21 cellular contexts compared by ENCODE assay signal in genomic region chr3:117097356-117097755, GRCh38.
DNase-seq lines count a peak whose midpoint lies in the region; FAIRE-seq and TF ChIP-seq lines count a peak whose summit lies in the region.
"Had no signal": no experiment of that assay in that cellular context is flagged by ENCODE, and none has a peak within 500 bp of the region (broad histone marks: within the 10 kb centered on the region; RNA-seq: fewer than 3 reads in every experiment).

No MANE protein-coding gene starts in this region.

- TF ChIP-seq CTCF in BJ (IDR thresholded peaks at IDR 0.05; ENCODE audit: insufficient read depth, low read depth, low read length): no peak

- H3K4me3 ChIP-seq in BJ (ENCODE audit: low read depth, low read length): no peak overlapping the region
- H3K4me3 ChIP-seq: MG63 had no signal

- DNase-seq in BJ (ENCODE audit: low read depth) (peak; percentile 19), HS-5 (ENCODE audit: low read depth) (peak; percentile 26), frontal cortex (ENCODE audit: low spot score in 2 of 2) (no peak), RPMI8226 (no peak), iPS-NIHi11 (ENCODE audit: low spot score) (no peak), DMS53 (lab: John Stamatoyannopoulos, UW) (no peak)
- DNase-seq: Caco-2; CD8-positive, alpha-beta T cell; DMS79; H7; KBM-7; MG63; NCI-H1105 treated with DMSO at 0.1 percent for 48 hours; NCI-H146; NCI-H1930; NCI-H446 treated with DMSO at 0.1 percent for 48 hours; NCI-H526; SHP77 had no signal

- POLR2A ChIA-PET in BJ (lab: Charles Lee): no interaction called here

- H3K36me3 ChIP-seq in BJ (ENCODE audit: control insufficient read depth, insufficient read depth, low read length): no peaks in the 10 kb centered on the region
- H3K36me3 ChIP-seq: MG63 had no signal

- CTCF ChIA-PET in BJ (lab: Yijun Ruan, JAX): no interaction called here

- FAIRE-seq in endometrium (lab: Jason Lieb, UNC) (peak; percentile 79), frontal cortex (lab: Jason Lieb, UNC) (peak; percentile 57)
- FAIRE-seq: GM19239, HTR-8/SVneo had no signal

- no peaks in the 10 kb centered on the region for H3K27me3 ChIP-seq in BJ (ENCODE audit: control insufficient read depth, insufficient read depth, low read length)
- H3K27me3 ChIP-seq: MG63 had no signal

Comparison
In these comparisons a context has a peak if more than half of its experiments do, and no peak if none do; other contexts are left out.
1. DNase-seq: peak in BJ (single experiment) and HS-5 (single experiment); none in frontal cortex (0 of 2), RPMI8226 (single experiment), iPS-NIHi11 (single experiment) and DMS53 (single experiment).